Comparison of ENCODE assay signal across 19 cellular contexts in genomic region chr4:98363431-98363830, GRCh38.
"Had no signal": no experiment of that assay in that cellular context is flagged by ENCODE, and none has a peak within 500 bp of the region (broad histone marks: within the 10 kb centered on the region; RNA-seq: fewer than 3 reads in every experiment).

No MANE protein-coding gene starts in this region.

- H3K9me3 ChIP-seq: neutrophil, right atrium auricular region had no signal

- H3K27me3 ChIP-seq: dorsolateral prefrontal cortex, esophagus muscularis mucosa, hepatocyte, neutrophil, right atrium auricular region, sigmoid colon, transverse colon had no signal

- H3K27me3 Mint-ChIP-seq: naive thymus-derived CD8-positive, alpha-beta T cell; stimulated activated naive CD8-positive, alpha-beta T cell treated with anti-CD3 and anti-CD28 coated beads, Interleukin-15, amount 100 ng/mL, for 72 hours had no signal

- H3K4me2 ChIP-seq: hepatocyte had no signal

- H3K4me3 ChIP-seq: coronary artery, dorsolateral prefrontal cortex, esophagus muscularis mucosa, hepatocyte, right atrium auricular region, sigmoid colon, skin epidermis, thoracic aorta, transverse colon had no signal

- H2AFZ ChIP-seq: hepatocyte had no signal

- H3K27ac ChIP-seq: coronary artery, dorsolateral prefrontal cortex, epithelial cell of prostate, esophagus muscularis mucosa, hepatocyte, neutrophil, right atrium auricular region, sigmoid colon, skin epidermis, thoracic aorta, transverse colon had no signal

- H3K36me3 ChIP-seq: neutrophil had no signal

- ATAC-seq: naive thymus-derived CD8-positive, alpha-beta T cell; stimulated activated naive CD8-positive, alpha-beta T cell treated with anti-CD3 and anti-CD28 coated beads, Interleukin-15, amount 100 ng/mL, for 72 hours had no signal

- H3K27ac Mint-ChIP-seq: stimulated activated naive CD8-positive, alpha-beta T cell treated with anti-CD3 and anti-CD28 coated beads, Interleukin-15, amount 100 ng/mL, for 72 hours had no signal

- H3K4me3 Mint-ChIP-seq: naive thymus-derived CD8-positive, alpha-beta T cell; stimulated activated naive CD8-positive, alpha-beta T cell treated with anti-CD3 and anti-CD28 coated beads, Interleukin-15, amount 100 ng/mL, for 72 hours had no signal

- H3K79me2 ChIP-seq: hepatocyte had no signal

- DNase-seq: central memory CD4-positive, alpha-beta T cell; dorsolateral prefrontal cortex; effector CD8-positive, alpha-beta T cell; foreskin fibroblast; head of caudate nucleus; kidney glomerular epithelial cell; naive thymus-derived CD8-positive, alpha-beta T cell; sigmoid colon; stimulated activated CD4-positive, alpha-beta T cell treated with anti-CD3 and anti-CD28 coated beads, Interleukin-12 subunit alpha, Interleukin-12 subunit beta, amount 100 ng/mL, for 4 hours; stimulated activated naive CD8-positive, alpha-beta T cell treated with anti-CD3 and anti-CD28 coated beads, Interleukin-15, amount 100 ng/mL, for 72 hours; transverse colon had no signal

- H3K4me1 ChIP-seq: esophagus muscularis mucosa, right atrium auricular region, sigmoid colon, transverse colon had no signal
